Comparison of ENCODE assay signal across 21 cellular contexts in the genomic region with DNA sequence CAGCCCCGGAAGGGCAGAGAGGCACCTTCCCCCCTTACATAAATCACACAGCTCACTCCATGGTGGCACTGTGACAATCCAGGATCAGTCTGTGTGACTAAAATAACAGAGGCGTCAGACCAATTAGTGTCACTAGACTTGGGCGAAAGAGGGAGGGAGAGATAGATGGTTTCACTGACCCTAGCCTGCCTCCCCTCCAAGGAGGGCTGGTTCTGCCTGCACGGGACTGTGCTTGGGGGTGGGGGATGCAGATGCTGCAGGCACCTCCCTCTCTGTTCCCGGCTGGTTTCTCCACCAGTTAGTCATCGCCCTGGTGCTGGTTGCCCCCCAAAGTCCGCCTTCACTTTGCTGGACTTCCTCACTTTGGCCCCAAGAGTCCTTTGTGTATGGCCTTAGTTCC. TPM values are rescaled to one million over a fixed set of nuclear protein-coding genes. Genes with fewer than 3 reads are reported as not detected.
DNase-seq lines count a peak whose midpoint lies in the region; ATAC-seq and TF ChIP-seq lines count a peak whose summit lies in the region.
"Had no signal": no experiment of that assay in that cellular context is flagged by ENCODE, and none has a peak within 500 bp of the region (broad histone marks: within the 10 kb centered on the region; RNA-seq: fewer than 3 reads in every experiment).

No MANE protein-coding gene starts in this region.

- intact Hi-C loops in right cardiac atrium (cut with DNase I): loop anchor here in 3 of 4 donors (5.0 to 10.0 kb wide), 4 partner anchors 83 to 211 kb away; no protein-coding TSS in a partner anchor

- no peaks in the 10 kb centered on the region for H3K9me3 Mint-ChIP-seq in brain
- no peaks in the 10 kb centered on the region for H3K9me3 Mint-ChIP-seq in stimulated activated memory B cell treated with anti-CD40 and anti-IgM and Interleukin-4, amounts not matched to agents 10 μg/mL and 1 μg/mL and 100 μg/mL, for 72 hours

- H3K4me3 Mint-ChIP-seq in brain: peak overlapping the region in 2 of 5 experiments; percentile 34 to 52
- H3K4me3 Mint-ChIP-seq in stimulated activated memory B cell treated with anti-CD40 and anti-IgM and Interleukin-4, amounts not matched to agents 10 μg/mL and 1 μg/mL and 100 μg/mL, for 72 hours: no peak overlapping the region

- 45% methylated on average over 7 of the region's 7 CpGs for WGBS in right cardiac atrium

- H3K27me3 ChIP-seq in right cardiac atrium (ENCODE audit: control insufficient read depth, insufficient read depth): no peaks in the 10 kb centered on the region
- H3K27me3 ChIP-seq: BLaER1, left lung, Peyer's patch had no signal

- peak overlapping the region; percentile 33 for H3K27ac ChIP-seq in right cardiac atrium (ENCODE audit: low read length)
- H3K27ac ChIP-seq: A549, BLaER1, left lung, Peyer's patch had no signal

- ATAC-seq in right cardiac atrium (peak; percentile 50 to 58), HG02588 (IDR thresholded peaks at IDR 0.05; ENCODE audit: unreplicated experiment) (no peak), GM21737 (IDR thresholded peaks at IDR 0.05; ENCODE audit: unreplicated experiment) (no peak)
- ATAC-seq in stimulated activated memory B cell treated with anti-CD40 and anti-IgM and Interleukin-4, amounts not matched to agents 10 μg/mL and 1 μg/mL and 100 μg/mL, for 72 hours: no peak
- ATAC-seq: A549, left lung, mucosa of descending colon had no signal

- H3K27ac Mint-ChIP-seq in brain: peak overlapping the region; percentile 69 to 97 (median 93)
- peak overlapping the region; percentile 60 for H3K27ac Mint-ChIP-seq in stimulated activated memory B cell treated with anti-CD40 and anti-IgM and Interleukin-4, amounts not matched to agents 10 μg/mL and 1 μg/mL and 100 μg/mL, for 72 hours

- H3K9me3 ChIP-seq in right cardiac atrium (ENCODE audit: control insufficient read depth, low read length): no peaks in the 10 kb centered on the region
- H3K9me3 ChIP-seq: A549, BLaER1, left lung, mucosa of descending colon, Peyer's patch, SK-N-SH had no signal

- H3K4me1 Mint-ChIP-seq in brain: peaks cover 70% of the 10 kb centered on the region
- H3K4me1 Mint-ChIP-seq in stimulated activated memory B cell treated with anti-CD40 and anti-IgM and Interleukin-4, amounts not matched to agents 10 μg/mL and 1 μg/mL and 100 μg/mL, for 72 hours: peaks cover 10% of the 10 kb centered on the region

- no peaks in the 10 kb centered on the region for H3K27me3 Mint-ChIP-seq in brain
- H3K27me3 Mint-ChIP-seq in stimulated activated memory B cell treated with anti-CD40 and anti-IgM and Interleukin-4, amounts not matched to agents 10 μg/mL and 1 μg/mL and 100 μg/mL, for 72 hours: no peaks in the 10 kb centered on the region

- H3K4me3 ChIP-seq in right cardiac atrium (ENCODE audit: low read length): no peak overlapping the region
- H3K4me3 ChIP-seq: A549, BLaER1, left lung, mucosa of descending colon, Peyer's patch had no signal

- DNase-seq in NCI-H82 (lab: John Stamatoyannopoulos, UW): peak; percentile 28
- no peak for DNase-seq in NCI-H82 treated with DMSO at 0.1 percent for 48 hours (lab: John Stamatoyannopoulos, UW; ENCODE audit: unreplicated experiment)
- DNase-seq in right cardiac atrium: no peak
- DNase-seq in globus pallidus (ENCODE audit: low spot score): no peak
- DNase-seq: activated naive CD4-positive, alpha-beta T cell treated with anti-CD3 and anti-CD28 coated beads, Interleukin-2, amount 50 U/mL, for 16 hours; activated T-cell treated with anti-CD3 and anti-CD28 coated beads, Interleukin-2, amount 50 U/mL, for 48 hours; effector memory CD4-positive, alpha-beta T cell; EL; left lung; mucosa of descending colon; NK-92 treated with Interleukin-12 subunit alpha and Interleukin-12 subunit beta, amount 100 ng/mL, for 24 hours; nucleus accumbens; SK-N-SH; stimulated activated CD8-positive, alpha-beta memory T cell treated with anti-CD3 and anti-CD28 coated beads, Interleukin-4, amount 100 ng/mL, for 48 hours had no signal

- H3K36me3 Mint-ChIP-seq in brain: peaks cover 32% of the 10 kb centered on the region
- H3K36me3 Mint-ChIP-seq in stimulated activated memory B cell treated with anti-CD40 and anti-IgM and Interleukin-4, amounts not matched to agents 10 μg/mL and 1 μg/mL and 100 μg/mL, for 72 hours: peaks cover 28% of the 10 kb centered on the region

- TF ChIP-seq CTCF in brain (conservative IDR thresholded peaks at IDR 0.05): no peak

- peaks cover 8% of the 10 kb centered on the region for H3K4me1 ChIP-seq in right cardiac atrium (ENCODE audit: control insufficient read depth, insufficient read depth, low read length)
- H3K4me1 ChIP-seq: A549, left lung, Peyer's patch had no signal

RNA-seq across cellular contexts. Expression of a gene that starts 17.9 kb away (rescaled TPM):
- polyA plus RNA-seq in brain (ENCODE audit: insufficient read depth, low read depth, low replicate concordance): 233 TPM
- 10 to 100 TPM; 18.8 to 27.6 (median 20.3) TPM for total RNA-seq in right cardiac atrium
- 63.8 TPM for polyA plus RNA-seq in right cardiac atrium

RNA-seq across cellular contexts. Expression of a gene that starts 48.8 kb away (rescaled TPM):
- polyA plus RNA-seq in brain (ENCODE audit: insufficient read depth, low read depth, low replicate concordance) (40.1 TPM), right cardiac atrium (24.3 TPM)
- total RNA-seq in right cardiac atrium: 10 to 100 TPM; 32.5 to 46.9 (median 37.9) TPM

Comparison
In these comparisons a context has a peak if more than half of its experiments do, and no peak if none do; other contexts are left out.
1. ATAC-seq: peak in right cardiac atrium (2 of 2); none in stimulated activated memory B cell treated with anti-CD40 and anti-IgM and Interleukin-4, amounts not matched to agents 10 μg/mL and 1 μg/mL and 100 μg/mL, for 72 hours (single experiment), HG02588 (single experiment) and GM21737 (single experiment).